ENCODE assay signal across 21 cellular contexts in genomic region chr7:27145167-27145883, GRCh38. TPM values are rescaled to one million over a fixed set of nuclear protein-coding genes. Genes with fewer than 3 reads are reported as not detected.
DNase-seq lines count a peak whose midpoint lies in the region; ATAC-seq, FAIRE-seq and TF ChIP-seq lines count a peak whose summit lies in the region.
"Had no signal": no experiment of that assay in that cellular context is flagged by ENCODE, and none has a peak within 500 bp of the region (broad histone marks: within the 10 kb centered on the region; RNA-seq: fewer than 3 reads in every experiment).

No MANE protein-coding gene starts in this region.

- H3K36me3 Mint-ChIP-seq in activated naive CD4-positive, alpha-beta T cell treated with anti-CD3 and anti-CD28 coated beads, Interleukin-2, amount 50 U/mL, for 24 hours: no peaks in the 10 kb centered on the region
- peaks cover 83% of the 10 kb centered on the region for H3K36me3 Mint-ChIP-seq in nephron (ENCODE audit: low read depth)
- H3K36me3 Mint-ChIP-seq: CD4-positive, alpha-beta memory T cell had no signal

- H3K27ac Mint-ChIP-seq in activated naive CD4-positive, alpha-beta T cell treated with anti-CD3 and anti-CD28 coated beads, Interleukin-2, amount 50 U/mL, for 24 hours: peak overlapping the region; percentile 41
- H3K27ac Mint-ChIP-seq in nephron: peak overlapping the region; percentile 97 to 100 (median 99)
- H3K27ac Mint-ChIP-seq: activated T-cell treated with anti-CD3 and anti-CD28 coated beads, Interleukin-2, amount 50 U/mL, for 24 hours; CD4-positive, alpha-beta memory T cell had no signal

- no peak for TF ChIP-seq CTCF in nephron (IDR thresholded peaks at IDR 0.05; ENCODE audit: unreplicated experiment in 3 of 3)
- no peak for TF ChIP-seq CTCF in transverse colon (IDR thresholded peaks at IDR 0.05)

- FAIRE-seq in RCC 7860 (lab: Jason Lieb, UNC): no peak
- FAIRE-seq: A204.1 had no signal

- peaks cover 19% of the 10 kb centered on the region for H3K27me3 ChIP-seq in transverse colon
- H3K27me3 ChIP-seq: vagina had no signal

- H3K36me3 ChIP-seq in transverse colon: no peaks in the 10 kb centered on the region

- H3K27ac ChIP-seq in epithelial cell of prostate: peak overlapping the region; percentile 33
- H3K27ac ChIP-seq in transverse colon: peak overlapping the region; percentile 95 to 99 (median 98)
- H3K27ac ChIP-seq: vagina had no signal

- 57 to 62% methylated on average over 3 to 44 of the region's 44 CpGs for WGBS in transverse colon (ENCODE audit: low coverage in 1 of 2), 2 donors

- no peaks in the 10 kb centered on the region for H3K9me3 ChIP-seq in transverse colon
- H3K9me3 ChIP-seq: vagina had no signal

- H3K9me3 Mint-ChIP-seq in activated naive CD4-positive, alpha-beta T cell treated with anti-CD3 and anti-CD28 coated beads, Interleukin-2, amount 50 U/mL, for 24 hours: no peaks in the 10 kb centered on the region
- H3K9me3 Mint-ChIP-seq in nephron: no peaks in the 10 kb centered on the region
- H3K9me3 Mint-ChIP-seq: activated T-cell treated with anti-CD3 and anti-CD28 coated beads, Interleukin-2, amount 50 U/mL, for 24 hours; CD4-positive, alpha-beta memory T cell had no signal

- H3K4me1 Mint-ChIP-seq in activated naive CD4-positive, alpha-beta T cell treated with anti-CD3 and anti-CD28 coated beads, Interleukin-2, amount 50 U/mL, for 24 hours: peaks cover 7% of the 10 kb centered on the region
- H3K4me1 Mint-ChIP-seq in nephron: peaks cover 71% of the 10 kb centered on the region

- ATAC-seq in HG02870 (IDR thresholded peaks at IDR 0.05; ENCODE audit: unreplicated experiment): no peak

- H3K4me1 ChIP-seq in transverse colon: peaks cover 0 to 73% (median 64%) of the 10 kb centered on the region in 4 donors

- TF ChIP-seq POLR2A in transverse colon (IDR thresholded peaks at IDR 0.05): no peak

- H3K27me3 Mint-ChIP-seq in activated naive CD4-positive, alpha-beta T cell treated with anti-CD3 and anti-CD28 coated beads, Interleukin-2, amount 50 U/mL, for 24 hours: peaks cover 48% of the 10 kb centered on the region
- H3K27me3 Mint-ChIP-seq in nephron (ENCODE audit: low read depth): peaks cover 10% of the 10 kb centered on the region

- in situ Hi-C loops in transverse colon (cut with MboI; ENCODE audit: low pct_ligation_motif_present in 1 of 4, low pct_unique_long_range_greater_than_20kb in 1 of 4, low sequenced_read_pairs in 3 of 4): loop anchor here in 3 of 4 donors (10.0 kb wide), 1 partner anchor 291 kb away; no protein-coding TSS in a partner anchor

- no peak for DNase-seq in activated naive CD4-positive, alpha-beta T cell treated with anti-CD3 and anti-CD28 coated beads, Interleukin-2, amount 50 U/mL, for 16 hours
- DNase-seq in epithelial cell of prostate (ENCODE audit: low read depth, low spot score): no peak
- no peak for DNase-seq in transverse colon
- no peak for DNase-seq in RCC 7860 (ENCODE audit: low spot score)
- no peak for DNase-seq in NCI-H2107 (lab: John Stamatoyannopoulos, UW)
- DNase-seq: activated CD4-positive, alpha-beta T cell treated with anti-CD3 and anti-CD28 coated beads for 4 hours; activated T-cell treated with anti-CD3 and anti-CD28 coated beads, Interleukin-2, amount 50 U/mL, for 24 hours; amniotic stem cell; CD4-positive, alpha-beta memory T cell; EL; NCI-H82; stimulated activated CD4-positive, alpha-beta T cell treated with anti-CD3 and anti-CD28 coated beads, Interleukin-1b, Interleukin-23, amount 100 ng/mL, for 48 hours; stimulated activated CD8-positive, alpha-beta memory T cell treated with anti-CD3 and anti-CD28 coated beads, Interleukin-4, amount 100 ng/mL, for 48 hours; T-helper 2 cell had no signal

- no peak for TF ChIP-seq EP300 in transverse colon (IDR thresholded peaks at IDR 0.05; ENCODE audit: low read depth)

- H3K4me3 Mint-ChIP-seq in activated naive CD4-positive, alpha-beta T cell treated with anti-CD3 and anti-CD28 coated beads, Interleukin-2, amount 50 U/mL, for 24 hours: no peak overlapping the region
- peak overlapping the region; percentile 95 to 98 (median 96) for H3K4me3 Mint-ChIP-seq in nephron
- H3K4me3 Mint-ChIP-seq: activated T-cell treated with anti-CD3 and anti-CD28 coated beads, Interleukin-2, amount 50 U/mL, for 24 hours had no signal

- peak overlapping the region in 3 of 4 donors; percentile 2 to 77 (median 57) for H3K4me3 ChIP-seq in transverse colon
- H3K4me3 ChIP-seq: vagina had no signal

- intact Hi-C loops in transverse colon (cut with DNase I; ENCODE audit: low total_unique reads): loop anchor here (5.0 kb wide), 2 partner anchors 38 to 288 kb away; no protein-coding TSS in a partner anchor

RNA-seq across cellular contexts. Expression of gene HOXA5, which starts 1.8 kb away (rescaled TPM):
- 10 to 100 TPM; 18.3 to 89.8 (median 31.6) TPM for total RNA-seq in transverse colon
- total RNA-seq: CD4-positive, alpha-beta memory T cell had no signal

RNA-seq across cellular contexts. Expression of gene HOXA6, which starts 2.2 kb away (rescaled TPM):
- total RNA-seq in transverse colon: 10 to 100 TPM; 12.9 to 27.8 (median 17.3) TPM
- total RNA-seq: CD4-positive, alpha-beta memory T cell; mononuclear cell had no signal

RNA-seq across cellular contexts. Expression of gene HOXA3, which starts 7.1 kb away (rescaled TPM):
- total RNA-seq in transverse colon: 10 to 100 TPM; 14.1 to 27.3 (median 15.7) TPM
- total RNA-seq: CD4-positive, alpha-beta memory T cell; HT1080 had no signal

RNA-seq across cellular contexts. Expression of gene HOXA7, which starts 11.2 kb away (rescaled TPM):
- total RNA-seq in transverse colon: 10 to 100 TPM in 3 of 4 donors, 1 to 10 TPM in 1; 7.0 to 22.9 (median 12.8) TPM
- total RNA-seq: CD4-positive, alpha-beta memory T cell; HT1080 had no signal

RNA-seq across cellular contexts. Expression of gene HOXA4, which starts 14.8 kb away (rescaled TPM):
- 10 to 100 TPM in 2 of 4 donors, 1 to 10 TPM in 2; 3.5 to 42.4 (median 10.6) TPM for total RNA-seq in transverse colon
- total RNA-seq: mononuclear cell had no signal
